ENCODE assay signal across 1 cellular context in the genomic region with DNA sequence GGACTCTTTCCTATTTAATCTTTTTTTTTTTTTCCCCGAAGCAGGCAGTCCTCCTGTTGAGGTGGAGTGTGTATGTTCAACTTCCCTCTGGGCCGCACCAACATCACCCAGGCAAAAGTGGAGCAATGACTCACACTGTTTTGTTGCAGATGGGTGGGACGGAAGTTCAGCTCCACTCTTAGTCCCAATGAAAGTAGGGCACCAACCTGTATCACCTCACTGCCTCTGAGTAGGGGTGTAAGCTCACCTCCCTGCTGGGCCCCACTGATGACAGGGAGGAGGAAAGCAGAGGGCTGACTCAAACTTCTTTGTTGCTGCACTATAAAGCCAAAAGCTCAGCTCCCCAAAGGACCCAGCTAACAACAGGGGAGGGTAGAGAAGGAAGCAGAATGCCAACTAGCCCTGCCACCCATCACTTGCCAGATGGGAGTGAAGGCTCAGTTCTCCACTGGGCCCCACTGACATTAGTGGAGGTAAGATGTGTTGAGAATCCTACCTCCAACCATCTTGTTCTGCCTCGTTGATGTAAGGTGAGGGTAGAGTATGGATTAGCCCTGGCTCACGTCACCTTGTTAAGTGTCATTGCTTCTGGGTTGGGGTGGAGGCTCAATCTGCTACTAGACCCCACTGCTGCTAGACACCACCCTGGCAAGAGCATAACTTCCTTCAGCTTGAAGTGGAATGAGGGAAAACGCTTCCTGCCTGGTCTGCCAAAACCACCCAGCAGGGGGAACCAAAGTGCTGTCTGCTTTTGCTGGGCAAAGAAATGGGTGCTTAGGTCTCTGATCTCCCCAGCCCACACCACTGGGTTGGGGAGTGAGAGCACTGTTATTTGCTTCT.
TF ChIP-seq lines count a peak whose summit lies in the region.

No MANE protein-coding gene starts in this region.

TF ChIP-seq in GM23338, 12 proteins besides CTCF, POLR2A, EP300 and RAD21 (continued from another document):
- TF ChIP-seq, protein P1, sequence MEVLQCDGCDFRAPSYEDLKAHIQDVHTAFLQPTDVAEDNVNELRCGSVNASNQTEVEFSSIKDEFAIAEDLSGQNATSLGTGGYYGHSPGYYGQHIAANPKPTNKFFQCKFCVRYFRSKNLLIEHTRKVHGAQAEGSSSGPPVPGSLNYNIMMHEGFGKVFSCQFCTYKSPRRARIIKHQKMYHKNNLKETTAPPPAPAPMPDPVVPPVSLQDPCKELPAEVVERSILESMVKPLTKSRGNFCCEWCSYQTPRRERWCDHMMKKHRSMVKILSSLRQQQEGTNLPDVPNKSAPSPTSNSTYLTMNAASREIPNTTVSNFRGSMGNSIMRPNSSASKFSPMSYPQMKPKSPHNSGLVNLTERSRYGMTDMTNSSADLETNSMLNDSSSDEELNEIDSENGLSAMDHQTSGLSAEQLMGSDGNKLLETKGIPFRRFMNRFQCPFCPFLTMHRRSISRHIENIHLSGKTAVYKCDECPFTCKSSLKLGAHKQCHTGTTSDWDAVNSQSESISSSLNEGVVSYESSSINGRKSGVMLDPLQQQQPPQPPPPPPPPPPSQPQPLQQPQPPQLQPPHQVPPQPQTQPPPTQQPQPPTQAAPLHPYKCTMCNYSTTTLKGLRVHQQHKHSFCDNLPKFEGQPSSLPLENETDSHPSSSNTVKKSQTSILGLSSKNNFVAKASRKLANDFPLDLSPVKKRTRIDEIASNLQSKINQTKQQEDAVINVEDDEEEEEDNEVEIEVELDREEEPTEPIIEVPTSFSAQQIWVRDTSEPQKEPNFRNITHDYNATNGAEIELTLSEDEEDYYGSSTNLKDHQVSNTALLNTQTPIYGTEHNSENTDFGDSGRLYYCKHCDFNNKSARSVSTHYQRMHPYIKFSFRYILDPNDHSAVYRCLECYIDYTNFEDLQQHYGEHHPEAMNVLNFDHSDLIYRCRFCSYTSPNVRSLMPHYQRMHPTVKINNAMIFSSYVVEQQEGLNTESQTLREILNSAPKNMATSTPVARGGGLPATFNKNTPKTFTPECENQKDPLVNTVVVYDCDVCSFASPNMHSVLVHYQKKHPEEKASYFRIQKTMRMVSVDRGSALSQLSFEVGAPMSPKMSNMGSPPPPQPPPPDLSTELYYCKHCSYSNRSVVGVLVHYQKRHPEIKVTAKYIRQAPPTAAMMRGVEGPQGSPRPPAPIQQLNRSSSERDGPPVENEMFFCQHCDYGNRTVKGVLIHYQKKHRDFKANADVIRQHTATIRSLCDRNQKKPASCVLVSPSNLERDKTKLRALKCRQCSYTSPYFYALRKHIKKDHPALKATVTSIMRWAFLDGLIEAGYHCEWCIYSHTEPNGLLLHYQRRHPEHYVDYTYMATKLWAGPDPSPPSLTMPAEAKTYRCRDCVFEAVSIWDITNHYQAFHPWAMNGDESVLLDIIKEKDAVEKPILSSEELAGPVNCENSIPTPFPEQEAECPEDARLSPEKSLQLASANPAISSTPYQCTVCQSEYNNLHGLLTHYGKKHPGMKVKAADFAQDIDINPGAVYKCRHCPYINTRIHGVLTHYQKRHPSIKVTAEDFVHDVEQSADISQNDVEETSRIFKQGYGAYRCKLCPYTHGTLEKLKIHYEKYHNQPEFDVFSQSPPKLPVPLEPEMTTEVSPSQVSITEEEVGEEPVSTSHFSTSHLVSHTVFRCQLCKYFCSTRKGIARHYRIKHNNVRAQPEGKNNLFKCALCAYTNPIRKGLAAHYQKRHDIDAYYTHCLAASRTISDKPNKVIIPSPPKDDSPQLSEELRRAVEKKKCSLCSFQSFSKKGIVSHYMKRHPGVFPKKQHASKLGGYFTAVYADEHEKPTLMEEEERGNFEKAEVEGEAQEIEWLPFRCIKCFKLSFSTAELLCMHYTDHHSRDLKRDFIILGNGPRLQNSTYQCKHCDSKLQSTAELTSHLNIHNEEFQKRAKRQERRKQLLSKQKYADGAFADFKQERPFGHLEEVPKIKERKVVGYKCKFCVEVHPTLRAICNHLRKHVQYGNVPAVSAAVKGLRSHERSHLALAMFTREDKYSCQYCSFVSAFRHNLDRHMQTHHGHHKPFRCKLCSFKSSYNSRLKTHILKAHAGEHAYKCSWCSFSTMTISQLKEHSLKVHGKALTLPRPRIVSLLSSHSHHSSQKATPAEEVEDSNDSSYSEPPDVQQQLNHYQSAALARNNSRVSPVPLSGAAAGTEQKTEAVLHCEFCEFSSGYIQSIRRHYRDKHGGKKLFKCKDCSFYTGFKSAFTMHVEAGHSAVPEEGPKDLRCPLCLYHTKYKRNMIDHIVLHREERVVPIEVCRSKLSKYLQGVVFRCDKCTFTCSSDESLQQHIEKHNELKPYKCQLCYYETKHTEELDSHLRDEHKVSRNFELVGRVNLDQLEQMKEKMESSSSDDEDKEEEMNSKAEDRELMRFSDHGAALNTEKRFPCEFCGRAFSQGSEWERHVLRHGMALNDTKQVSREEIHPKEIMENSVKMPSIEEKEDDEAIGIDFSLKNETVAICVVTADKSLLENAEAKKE (CRISPR knock-in tag; IDR thresholded peaks at IDR 0.05): no peak
- no peak for TF ChIP-seq STAT1 (IDR thresholded peaks at IDR 0.05; ENCODE audit: unreplicated experiment)
- no peak for TF ChIP-seq JUNB (IDR thresholded peaks at IDR 0.05; ENCODE audit: unreplicated experiment)
- TF ChIP-seq NANOG (IDR thresholded peaks at IDR 0.05; ENCODE audit: borderline replicate concordance): no peak
- no peak for TF ChIP-seq ZNF331 (CRISPR knock-in tag; IDR thresholded peaks at IDR 0.05; ENCODE audit: low read depth)
- TF ChIP-seq, protein P2, sequence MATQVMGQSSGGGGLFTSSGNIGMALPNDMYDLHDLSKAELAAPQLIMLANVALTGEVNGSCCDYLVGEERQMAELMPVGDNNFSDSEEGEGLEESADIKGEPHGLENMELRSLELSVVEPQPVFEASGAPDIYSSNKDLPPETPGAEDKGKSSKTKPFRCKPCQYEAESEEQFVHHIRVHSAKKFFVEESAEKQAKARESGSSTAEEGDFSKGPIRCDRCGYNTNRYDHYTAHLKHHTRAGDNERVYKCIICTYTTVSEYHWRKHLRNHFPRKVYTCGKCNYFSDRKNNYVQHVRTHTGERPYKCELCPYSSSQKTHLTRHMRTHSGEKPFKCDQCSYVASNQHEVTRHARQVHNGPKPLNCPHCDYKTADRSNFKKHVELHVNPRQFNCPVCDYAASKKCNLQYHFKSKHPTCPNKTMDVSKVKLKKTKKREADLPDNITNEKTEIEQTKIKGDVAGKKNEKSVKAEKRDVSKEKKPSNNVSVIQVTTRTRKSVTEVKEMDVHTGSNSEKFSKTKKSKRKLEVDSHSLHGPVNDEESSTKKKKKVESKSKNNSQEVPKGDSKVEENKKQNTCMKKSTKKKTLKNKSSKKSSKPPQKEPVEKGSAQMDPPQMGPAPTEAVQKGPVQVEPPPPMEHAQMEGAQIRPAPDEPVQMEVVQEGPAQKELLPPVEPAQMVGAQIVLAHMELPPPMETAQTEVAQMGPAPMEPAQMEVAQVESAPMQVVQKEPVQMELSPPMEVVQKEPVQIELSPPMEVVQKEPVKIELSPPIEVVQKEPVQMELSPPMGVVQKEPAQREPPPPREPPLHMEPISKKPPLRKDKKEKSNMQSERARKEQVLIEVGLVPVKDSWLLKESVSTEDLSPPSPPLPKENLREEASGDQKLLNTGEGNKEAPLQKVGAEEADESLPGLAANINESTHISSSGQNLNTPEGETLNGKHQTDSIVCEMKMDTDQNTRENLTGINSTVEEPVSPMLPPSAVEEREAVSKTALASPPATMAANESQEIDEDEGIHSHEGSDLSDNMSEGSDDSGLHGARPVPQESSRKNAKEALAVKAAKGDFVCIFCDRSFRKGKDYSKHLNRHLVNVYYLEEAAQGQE (IDR thresholded peaks at IDR 0.05; ENCODE audit: unreplicated experiment): no peak
- no peak for TF ChIP-seq CREB1 (CRISPR knock-in tag; IDR thresholded peaks at IDR 0.05; ENCODE audit: low read depth)
